Comparison of ENCODE assay signal across 1 cellular context in genomic region chr3:111194048-111194447, GRCh38.
TF ChIP-seq lines count a peak whose summit lies in the region.

No MANE protein-coding gene starts in this region.

TF ChIP-seq in SK-N-SH, 30 proteins besides CTCF, POLR2A, EP300 and RAD21 (continued from another document):
- TF ChIP-seq YY1 (IDR thresholded peaks at IDR 0.05; ENCODE audit: low read depth), result no peak
- TF ChIP-seq, protein P1, sequence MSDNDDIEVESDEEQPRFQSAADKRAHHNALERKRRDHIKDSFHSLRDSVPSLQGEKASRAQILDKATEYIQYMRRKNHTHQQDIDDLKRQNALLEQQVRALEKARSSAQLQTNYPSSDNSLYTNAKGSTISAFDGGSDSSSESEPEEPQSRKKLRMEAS (IDR thresholded peaks at IDR 0.05; ENCODE audit: low read depth), result no peak
- TF ChIP-seq, protein P2, sequence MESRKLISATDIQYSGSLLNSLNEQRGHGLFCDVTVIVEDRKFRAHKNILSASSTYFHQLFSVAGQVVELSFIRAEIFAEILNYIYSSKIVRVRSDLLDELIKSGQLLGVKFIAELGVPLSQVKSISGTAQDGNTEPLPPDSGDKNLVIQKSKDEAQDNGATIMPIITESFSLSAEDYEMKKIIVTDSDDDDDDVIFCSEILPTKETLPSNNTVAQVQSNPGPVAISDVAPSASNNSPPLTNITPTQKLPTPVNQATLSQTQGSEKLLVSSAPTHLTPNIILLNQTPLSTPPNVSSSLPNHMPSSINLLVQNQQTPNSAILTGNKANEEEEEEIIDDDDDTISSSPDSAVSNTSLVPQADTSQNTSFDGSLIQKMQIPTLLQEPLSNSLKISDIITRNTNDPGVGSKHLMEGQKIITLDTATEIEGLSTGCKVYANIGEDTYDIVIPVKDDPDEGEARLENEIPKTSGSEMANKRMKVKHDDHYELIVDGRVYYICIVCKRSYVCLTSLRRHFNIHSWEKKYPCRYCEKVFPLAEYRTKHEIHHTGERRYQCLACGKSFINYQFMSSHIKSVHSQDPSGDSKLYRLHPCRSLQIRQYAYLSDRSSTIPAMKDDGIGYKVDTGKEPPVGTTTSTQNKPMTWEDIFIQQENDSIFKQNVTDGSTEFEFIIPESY (IDR thresholded peaks at IDR 0.05; ENCODE audit: borderline replicate concordance, low read depth), result no peak
- no peak for TF ChIP-seq USF1 (IDR thresholded peaks at IDR 0.05; ENCODE audit: borderline replicate concordance, low read depth)
- no peak for TF ChIP-seq SIN3A (IDR thresholded peaks at IDR 0.05; ENCODE audit: borderline replicate concordance, low read depth, low read length)
TF ChIP-seq in SK-N-SH: peak in this region for 0.
